Comparison of ENCODE assay signal across 16 cellular contexts in genomic region chr3:71488882-71489281, GRCh38.
DNase-seq lines count a peak whose midpoint lies in the region; ATAC-seq lines count a peak whose summit lies in the region.
"Had no signal": no experiment of that assay in that cellular context is flagged by ENCODE, and none has a peak within 500 bp of the region (broad histone marks: within the 10 kb centered on the region; RNA-seq: fewer than 3 reads in every experiment).

No MANE protein-coding gene starts in this region.

- peaks cover 11% of the 10 kb centered on the region for H3K9me3 Mint-ChIP-seq in stimulated activated naive CD8-positive, alpha-beta T cell treated with anti-CD3 and anti-CD28 coated beads, Interleukin-15, Interleukin-2, amounts not matched to agents 100 ng/mL and 50 ng/mL, for 24 hours
- peaks cover 17% of the 10 kb centered on the region for H3K9me3 Mint-ChIP-seq in activated naive CD8-positive, alpha-beta T cell treated with anti-CD3 and anti-CD28 coated beads for 36 hours
- peaks cover 7 to 11% of the 10 kb centered on the region in 2 donors for H3K9me3 Mint-ChIP-seq in stimulated activated naive CD8-positive, alpha-beta T cell treated with anti-CD3 and anti-CD28 coated beads, Interleukin-15, amount 100 ng/mL, for 72 hours

- H3K4me3 Mint-ChIP-seq in stimulated activated naive CD8-positive, alpha-beta T cell treated with anti-CD3 and anti-CD28 coated beads, Interleukin-15, Interleukin-2, amounts not matched to agents 100 ng/mL and 50 ng/mL, for 24 hours = peak overlapping the region; percentile 79
- peak overlapping the region; percentile 47 for H3K4me3 Mint-ChIP-seq in activated naive CD8-positive, alpha-beta T cell treated with anti-CD3 and anti-CD28 coated beads for 36 hours
- H3K4me3 Mint-ChIP-seq in stimulated activated naive CD8-positive, alpha-beta T cell treated with anti-CD3 and anti-CD28 coated beads, Interleukin-15, amount 100 ng/mL, for 72 hours = peak overlapping the region; percentile 77 to 82
- H3K4me3 Mint-ChIP-seq: GM23338 had no signal

- H3K27ac Mint-ChIP-seq in stimulated activated naive CD8-positive, alpha-beta T cell treated with anti-CD3 and anti-CD28 coated beads, Interleukin-15, Interleukin-2, amounts not matched to agents 100 ng/mL and 50 ng/mL, for 24 hours = peak overlapping the region; percentile 94
- peak overlapping the region; percentile 97 for H3K27ac Mint-ChIP-seq in activated naive CD8-positive, alpha-beta T cell treated with anti-CD3 and anti-CD28 coated beads for 36 hours
- H3K27ac Mint-ChIP-seq in stimulated activated naive CD8-positive, alpha-beta T cell treated with anti-CD3 and anti-CD28 coated beads, Interleukin-15, amount 100 ng/mL, for 72 hours = peak overlapping the region; percentile 98
- H3K27ac Mint-ChIP-seq: GM23338 had no signal

- peaks cover 38% of the 10 kb centered on the region for H3K36me3 Mint-ChIP-seq in stimulated activated naive CD8-positive, alpha-beta T cell treated with anti-CD3 and anti-CD28 coated beads, Interleukin-15, Interleukin-2, amounts not matched to agents 100 ng/mL and 50 ng/mL, for 24 hours (ENCODE audit: low read depth)
- peaks cover 55% of the 10 kb centered on the region for H3K36me3 Mint-ChIP-seq in activated naive CD8-positive, alpha-beta T cell treated with anti-CD3 and anti-CD28 coated beads for 36 hours

- H3K4me1 Mint-ChIP-seq in stimulated activated naive CD8-positive, alpha-beta T cell treated with anti-CD3 and anti-CD28 coated beads, Interleukin-15, Interleukin-2, amounts not matched to agents 100 ng/mL and 50 ng/mL, for 24 hours (ENCODE audit: low read depth) = peaks cover 96% of the 10 kb centered on the region
- H3K4me1 Mint-ChIP-seq in activated naive CD8-positive, alpha-beta T cell treated with anti-CD3 and anti-CD28 coated beads for 36 hours = peaks cover 80% of the 10 kb centered on the region
- peaks cover 85% of the 10 kb centered on the region for H3K4me1 Mint-ChIP-seq in stimulated activated naive CD8-positive, alpha-beta T cell treated with anti-CD3 and anti-CD28 coated beads, Interleukin-15, amount 100 ng/mL, for 72 hours

- no peaks in the 10 kb centered on the region for H3K27me3 Mint-ChIP-seq in stimulated activated naive CD8-positive, alpha-beta T cell treated with anti-CD3 and anti-CD28 coated beads, Interleukin-15, Interleukin-2, amounts not matched to agents 100 ng/mL and 50 ng/mL, for 24 hours
- H3K27me3 Mint-ChIP-seq in activated naive CD8-positive, alpha-beta T cell treated with anti-CD3 and anti-CD28 coated beads for 36 hours = no peaks in the 10 kb centered on the region
- H3K27me3 Mint-ChIP-seq in stimulated activated naive CD8-positive, alpha-beta T cell treated with anti-CD3 and anti-CD28 coated beads, Interleukin-15, amount 100 ng/mL, for 72 hours = no peaks in the 10 kb centered on the region
- H3K27me3 Mint-ChIP-seq: naive B cell had no signal

- no peak for ATAC-seq in stimulated activated naive CD8-positive, alpha-beta T cell treated with anti-CD3 and anti-CD28 coated beads, Interleukin-15, Interleukin-2, amounts not matched to agents 100 U/mL and 50 U/mL, for 24 hours
- ATAC-seq in stimulated activated naive CD8-positive, alpha-beta T cell treated with anti-CD3 and anti-CD28 coated beads, Interleukin-15, amount 100 ng/mL, for 72 hours = no peak
- ATAC-seq: GM23338, heart left ventricle had no signal

- in situ Hi-C loops in KBM-7 (cut with MboI; ENCODE audit: low pct_unique_long_range_greater_than_20kb, low sequenced_read_pairs) = no loop called here

- DNase-seq in NCI-H2171 treated with DMSO at 0.1 percent for 48 hours (lab: John Stamatoyannopoulos, UW) (peak; percentile 42), NCI-H2171 (lab: John Stamatoyannopoulos, UW) (no peak), KBM-7 (no peak), NCI-H2196 treated with DMSO at 0.1 percent for 48 hours (lab: John Stamatoyannopoulos, UW; ENCODE audit: unreplicated experiment) (no peak)
- no peak for DNase-seq in stimulated activated naive CD8-positive, alpha-beta T cell treated with anti-CD3 and anti-CD28 coated beads, Interleukin-15, Interleukin-2, amounts not matched to agents 100 U/mL and 50 U/mL, for 24 hours
- no peak for DNase-seq in activated naive CD8-positive, alpha-beta T cell treated with anti-CD3 and anti-CD28 coated beads for 36 hours
- DNase-seq in stimulated activated naive CD8-positive, alpha-beta T cell treated with anti-CD3 and anti-CD28 coated beads, Interleukin-15, amount 100 ng/mL, for 72 hours = peak in 1 of 2 donors; percentile 23
- DNase-seq: 8988T, Caco-2, heart left ventricle, mesenchymal stem cell, naive B cell, NCI-H82, retina had no signal
